Comparison of ENCODE assay signal across 17 cellular contexts in genomic region chr18:6745504-6746031, GRCh38. TPM values are rescaled to one million over a fixed set of nuclear protein-coding genes. Genes with fewer than 3 reads are reported as not detected.
"Had no signal": no experiment of that assay in that cellular context is flagged by ENCODE, and none has a peak within 500 bp of the region (broad histone marks: within the 10 kb centered on the region; RNA-seq: fewer than 3 reads in every experiment).

No MANE protein-coding gene starts in this region.

- H3K9me3 Mint-ChIP-seq: activated naive CD8-positive, alpha-beta T cell treated with anti-CD3 and anti-CD28 coated beads, Interleukin-2, amount 10 ng/mL, durations not matched to agents 7 days and 5 days had no signal

- ATAC-seq: activated T-cell treated with anti-CD3 and anti-CD28 coated beads, Interleukin-2, amount 50 U/mL, for 72 hours; foreskin keratinocyte; heart right ventricle; left lung; right lobe of liver had no signal

- H3K36me3 Mint-ChIP-seq: activated naive CD8-positive, alpha-beta T cell treated with anti-CD3 and anti-CD28 coated beads, Interleukin-2, amount 10 ng/mL, durations not matched to agents 7 days and 5 days had no signal

- H3K9me3 ChIP-seq: neutrophil, right lobe of liver, transverse colon had no signal

- H3K27me3 ChIP-seq: foreskin keratinocyte, heart right ventricle, left lung, neutrophil, right lobe of liver, transverse colon had no signal

- H3K4me3 Mint-ChIP-seq: activated CD4-positive, alpha-beta memory T cell treated with anti-CD3 and anti-CD28 coated beads, Interleukin-2, amount 10 ng/mL, durations not matched to agents 7 days and 5 days; activated naive CD8-positive, alpha-beta T cell treated with anti-CD3 and anti-CD28 coated beads, Interleukin-2, amount 10 ng/mL, durations not matched to agents 7 days and 5 days; activated T-cell treated with anti-CD3 and anti-CD28 coated beads, Interleukin-2, amount 50 U/mL, for 72 hours had no signal

- H3K27ac Mint-ChIP-seq: activated CD4-positive, alpha-beta memory T cell treated with anti-CD3 and anti-CD28 coated beads, Interleukin-2, amount 10 ng/mL, durations not matched to agents 7 days and 5 days; activated naive CD8-positive, alpha-beta T cell treated with anti-CD3 and anti-CD28 coated beads, Interleukin-2, amount 10 ng/mL, durations not matched to agents 7 days and 5 days; activated T-cell treated with anti-CD3 and anti-CD28 coated beads, Interleukin-2, amount 50 U/mL, for 72 hours had no signal

- H3K4me3 ChIP-seq: heart right ventricle, left lung, right lobe of liver, transverse colon had no signal

- H3K4me1 Mint-ChIP-seq: activated CD4-positive, alpha-beta memory T cell treated with anti-CD3 and anti-CD28 coated beads, Interleukin-2, amount 10 ng/mL, durations not matched to agents 7 days and 5 days; activated naive CD8-positive, alpha-beta T cell treated with anti-CD3 and anti-CD28 coated beads, Interleukin-2, amount 10 ng/mL, durations not matched to agents 7 days and 5 days had no signal

- DNase-seq: activated CD4-positive, alpha-beta memory T cell treated with anti-CD3 and anti-CD28 coated beads, Interleukin-2, amount 10 ng/mL, durations not matched to agents 7 days and 5 days; activated CD8-positive, alpha-beta memory T cell treated with anti-CD3 and anti-CD28 coated beads, Interleukin-2, amount 50 U/mL, for 4 hours; activated gamma-delta T cell treated with Interleukin-2 at 50 U/mL for 16 hours; activated naive CD8-positive, alpha-beta T cell treated with anti-CD3 and anti-CD28 coated beads, Interleukin-2, amount 10 ng/mL, durations not matched to agents 7 days and 5 days; activated T-cell treated with anti-CD3 and anti-CD28 coated beads, Interleukin-2, amount 50 U/mL, for 72 hours; aorta; foreskin keratinocyte; heart right ventricle; left lung; posterior cingulate gyrus; right lobe of liver; stimulated activated CD4-positive, alpha-beta T cell treated with anti-CD3 and anti-CD28 coated beads, Interleukin-12 subunit alpha, Interleukin-12 subunit beta, amount 100 ng/mL, for 4 hours; stimulated activated naive CD4-positive, alpha-beta T cell; substantia nigra; SW 1271; transverse colon had no signal

- H3K4me1 ChIP-seq: right lobe of liver had no signal

- H3K36me3 ChIP-seq: heart right ventricle, left lung, neutrophil, right lobe of liver, transverse colon had no signal

- H3K27ac ChIP-seq: foreskin keratinocyte, heart right ventricle, left lung, neutrophil, right lobe of liver, transverse colon had no signal

- H3K27me3 Mint-ChIP-seq: activated CD4-positive, alpha-beta memory T cell treated with anti-CD3 and anti-CD28 coated beads, Interleukin-2, amount 10 ng/mL, durations not matched to agents 7 days and 5 days; activated naive CD8-positive, alpha-beta T cell treated with anti-CD3 and anti-CD28 coated beads, Interleukin-2, amount 10 ng/mL, durations not matched to agents 7 days and 5 days had no signal

RNA-seq across cellular contexts. Expression of gene ARHGAP28, which starts 16.1 kb away (rescaled TPM):
- total RNA-seq: activated CD4-positive, alpha-beta memory T cell treated with anti-CD3 and anti-CD28 coated beads, Interleukin-2, amount 10 ng/mL, durations not matched to agents 7 days and 5 days; activated naive CD8-positive, alpha-beta T cell treated with anti-CD3 and anti-CD28 coated beads, Interleukin-2, amount 10 ng/mL, durations not matched to agents 7 days and 5 days; activated T-cell treated with anti-CD3 and anti-CD28 coated beads, Interleukin-2, amount 50 U/mL, for 72 hours had no signal
